In the genomic region with DNA sequence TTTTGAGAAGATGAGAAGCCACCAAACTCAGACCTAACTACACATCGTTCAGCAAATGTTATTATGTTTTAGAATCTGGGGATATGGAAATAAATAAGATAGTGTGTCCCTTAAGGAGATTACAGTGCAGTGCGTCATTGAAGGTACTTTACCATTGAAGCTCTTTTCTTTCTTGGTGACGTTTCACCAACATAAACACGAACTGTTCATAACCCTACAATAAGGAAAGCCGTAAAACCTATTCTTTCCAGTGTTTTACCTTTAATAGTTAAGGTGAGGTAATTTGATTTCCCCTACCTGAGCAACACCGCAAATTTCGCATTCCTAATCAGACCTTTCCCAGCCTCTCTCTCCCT, we compare ENCODE assay signal across 8 cellular contexts. TPM values are rescaled to one million over a fixed set of nuclear protein-coding genes. Genes with fewer than 3 reads are reported as not detected.
DNase-seq lines count a peak whose midpoint lies in the region; ATAC-seq and TF ChIP-seq lines count a peak whose summit lies in the region.

No MANE protein-coding gene starts in this region.

- no peaks in the 10 kb centered on the region for H3K9me3 ChIP-seq in right cardiac atrium (ENCODE audit: control insufficient read depth, low read length)

- peaks cover 39% of the 10 kb centered on the region for H3K4me1 Mint-ChIP-seq in activated naive CD4-positive, alpha-beta T cell treated with anti-CD3 and anti-CD28 coated beads, Interleukin-2, amount 50 U/mL, for 24 hours
- H3K4me1 Mint-ChIP-seq in stimulated activated memory B cell treated with anti-CD40 and anti-IgM and Interleukin-4, amounts not matched to agents 10 μg/mL and 1 μg/mL and 100 μg/mL, for 72 hours = peaks cover 32% of the 10 kb centered on the region

- peak overlapping the region; percentile 93 for H3K4me3 Mint-ChIP-seq in activated naive CD4-positive, alpha-beta T cell treated with anti-CD3 and anti-CD28 coated beads, Interleukin-2, amount 50 U/mL, for 24 hours
- peak overlapping the region; percentile 95 for H3K4me3 Mint-ChIP-seq in stimulated activated memory B cell treated with anti-CD40 and anti-IgM and Interleukin-4, amounts not matched to agents 10 μg/mL and 1 μg/mL and 100 μg/mL, for 72 hours

- H3K27ac Mint-ChIP-seq in activated naive CD4-positive, alpha-beta T cell treated with anti-CD3 and anti-CD28 coated beads, Interleukin-2, amount 50 U/mL, for 24 hours = peak overlapping the region; percentile 97
- H3K27ac Mint-ChIP-seq in stimulated activated memory B cell treated with anti-CD40 and anti-IgM and Interleukin-4, amounts not matched to agents 10 μg/mL and 1 μg/mL and 100 μg/mL, for 72 hours = peak overlapping the region; percentile 97

- no peaks in the 10 kb centered on the region for H3K27me3 ChIP-seq in right cardiac atrium (ENCODE audit: control insufficient read depth, insufficient read depth)

- intact Hi-C loops in right cardiac atrium (cut with DNase I) = no loop called here

- no peaks in the 10 kb centered on the region for H3K27me3 Mint-ChIP-seq in activated naive CD4-positive, alpha-beta T cell treated with anti-CD3 and anti-CD28 coated beads, Interleukin-2, amount 50 U/mL, for 24 hours
- no peaks in the 10 kb centered on the region for H3K27me3 Mint-ChIP-seq in stimulated activated memory B cell treated with anti-CD40 and anti-IgM and Interleukin-4, amounts not matched to agents 10 μg/mL and 1 μg/mL and 100 μg/mL, for 72 hours

- no peaks in the 10 kb centered on the region for H3K4me1 ChIP-seq in right cardiac atrium (ENCODE audit: control insufficient read depth, insufficient read depth, low read length)

- ATAC-seq in SK-N-SH treated with all-trans-retinoic acid at 6 μM for 48 hours (peak; percentile 32), right cardiac atrium (no peak)
- no peak for ATAC-seq in stimulated activated memory B cell treated with anti-CD40 and anti-IgM and Interleukin-4, amounts not matched to agents 10 μg/mL and 1 μg/mL and 100 μg/mL, for 72 hours

- H3K9me3 Mint-ChIP-seq in activated naive CD4-positive, alpha-beta T cell treated with anti-CD3 and anti-CD28 coated beads, Interleukin-2, amount 50 U/mL, for 24 hours = no peaks in the 10 kb centered on the region
- no peaks in the 10 kb centered on the region for H3K9me3 Mint-ChIP-seq in stimulated activated memory B cell treated with anti-CD40 and anti-IgM and Interleukin-4, amounts not matched to agents 10 μg/mL and 1 μg/mL and 100 μg/mL, for 72 hours

- H3K36me3 Mint-ChIP-seq in activated naive CD4-positive, alpha-beta T cell treated with anti-CD3 and anti-CD28 coated beads, Interleukin-2, amount 50 U/mL, for 24 hours = peaks cover 14% of the 10 kb centered on the region
- H3K36me3 Mint-ChIP-seq in stimulated activated memory B cell treated with anti-CD40 and anti-IgM and Interleukin-4, amounts not matched to agents 10 μg/mL and 1 μg/mL and 100 μg/mL, for 72 hours = peaks cover 17% of the 10 kb centered on the region

- 20% methylated on average over 7 of the region's 7 CpGs for WGBS in right cardiac atrium

- no peak overlapping the region for H3K27ac ChIP-seq in right cardiac atrium (ENCODE audit: low read length)

- peak overlapping the region; percentile 74 for H3K4me3 ChIP-seq in right cardiac atrium (ENCODE audit: low read length)

- DNase-seq in activated naive CD4-positive, alpha-beta T cell (lab: John Stamatoyannopoulos, UW) = no peak
- DNase-seq in right cardiac atrium (no peak), amniotic stem cell (lab: John Stamatoyannopoulos, UW) (no peak), DMS79 treated with DMSO at 0.1 percent for 48 hours (lab: John Stamatoyannopoulos, UW) (no peak), pons (ENCODE audit: low spot score) (no peak)

TF ChIP-seq in SK-N-SH treated with all-trans-retinoic acid at 6 μM for 48 hours, 23 proteins besides CTCF, POLR2A, EP300 and RAD21:
- TF ChIP-seq, protein P1, sequence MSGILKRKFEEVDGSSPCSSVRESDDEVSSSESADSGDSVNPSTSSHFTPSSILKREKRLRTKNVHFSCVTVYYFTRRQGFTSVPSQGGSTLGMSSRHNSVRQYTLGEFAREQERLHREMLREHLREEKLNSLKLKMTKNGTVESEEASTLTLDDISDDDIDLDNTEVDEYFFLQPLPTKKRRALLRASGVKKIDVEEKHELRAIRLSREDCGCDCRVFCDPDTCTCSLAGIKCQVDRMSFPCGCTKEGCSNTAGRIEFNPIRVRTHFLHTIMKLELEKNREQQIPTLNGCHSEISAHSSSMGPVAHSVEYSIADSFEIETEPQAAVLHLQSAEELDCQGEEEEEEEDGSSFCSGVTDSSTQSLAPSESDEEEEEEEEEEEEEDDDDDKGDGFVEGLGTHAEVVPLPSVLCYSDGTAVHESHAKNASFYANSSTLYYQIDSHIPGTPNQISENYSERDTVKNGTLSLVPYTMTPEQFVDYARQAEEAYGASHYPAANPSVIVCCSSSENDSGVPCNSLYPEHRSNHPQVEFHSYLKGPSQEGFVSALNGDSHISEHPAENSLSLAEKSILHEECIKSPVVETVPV (CRISPR knock-in tag; IDR thresholded peaks at IDR 0.05) = no peak
- no peak for TF ChIP-seq PPARA (CRISPR knock-in tag; IDR thresholded peaks at IDR 0.05; ENCODE audit: borderline replicate concordance)
- no peak for TF ChIP-seq TSHZ2 (CRISPR knock-in tag; IDR thresholded peaks at IDR 0.05)
- TF ChIP-seq TOX (CRISPR knock-in tag; IDR thresholded peaks at IDR 0.05; ENCODE audit: borderline replicate concordance) = no peak
- TF ChIP-seq ZFP3 (CRISPR knock-in tag; IDR thresholded peaks at IDR 0.05) = no peak
- no peak for TF ChIP-seq ZFP30 (CRISPR knock-in tag; IDR thresholded peaks at IDR 0.05)
- no peak for TF ChIP-seq ZNF8 (CRISPR knock-in tag; IDR thresholded peaks at IDR 0.05)
- TF ChIP-seq SNAI2 (CRISPR knock-in tag; IDR thresholded peaks at IDR 0.05) = no peak
- TF ChIP-seq OSR1 (CRISPR knock-in tag; IDR thresholded peaks at IDR 0.05) = no peak
- no peak for TF ChIP-seq BACH2 (CRISPR knock-in tag; IDR thresholded peaks at IDR 0.05; ENCODE audit: borderline replicate concordance)
- TF ChIP-seq ESRRG (CRISPR knock-in tag; IDR thresholded peaks at IDR 0.05) = no peak
- no peak for TF ChIP-seq ZNF565 (CRISPR knock-in tag; conservative IDR thresholded peaks at IDR 0.05; ENCODE audit: low read depth)
- TF ChIP-seq ISL1 (CRISPR knock-in tag; IDR thresholded peaks at IDR 0.05) = no peak
- TF ChIP-seq, protein P2, sequence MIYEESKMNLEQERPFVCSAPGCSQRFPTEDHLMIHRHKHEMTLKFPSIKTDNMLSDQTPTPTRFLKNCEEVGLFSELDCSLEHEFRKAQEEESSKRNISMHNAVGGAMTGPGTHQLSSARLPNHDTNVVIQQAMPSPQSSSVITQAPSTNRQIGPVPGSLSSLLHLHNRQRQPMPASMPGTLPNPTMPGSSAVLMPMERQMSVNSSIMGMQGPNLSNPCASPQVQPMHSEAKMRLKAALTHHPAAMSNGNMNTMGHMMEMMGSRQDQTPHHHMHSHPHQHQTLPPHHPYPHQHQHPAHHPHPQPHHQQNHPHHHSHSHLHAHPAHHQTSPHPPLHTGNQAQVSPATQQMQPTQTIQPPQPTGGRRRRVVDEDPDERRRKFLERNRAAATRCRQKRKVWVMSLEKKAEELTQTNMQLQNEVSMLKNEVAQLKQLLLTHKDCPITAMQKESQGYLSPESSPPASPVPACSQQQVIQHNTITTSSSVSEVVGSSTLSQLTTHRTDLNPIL (CRISPR knock-in tag; IDR thresholded peaks at IDR 0.05; ENCODE audit: low read depth) = no peak
- no peak for TF ChIP-seq ZNF70 (CRISPR knock-in tag; IDR thresholded peaks at IDR 0.05)
TF ChIP-seq in SK-N-SH treated with all-trans-retinoic acid at 6 μM for 48 hours: peak in this region for 0.

RNA-seq across cellular contexts. Expression of gene CCDC66, which starts 0.8 kb away (rescaled TPM):
- 10 to 100 TPM; 18.0 to 24.2 (median 18.9) TPM for total RNA-seq in right cardiac atrium
- 9.1 TPM for polyA plus RNA-seq in right cardiac atrium
